In genomic region chrX:134019567-134020206, GRCh38 we compare ENCODE assay signal across 22 cellular contexts. TPM values are rescaled to one million over a fixed set of nuclear protein-coding genes. Genes with fewer than 3 reads are reported as not detected.
DNase-seq lines count a peak whose midpoint lies in the region; ATAC-seq and TF ChIP-seq lines count a peak whose summit lies in the region.
"Had no signal": no experiment of that assay in that cellular context is flagged by ENCODE, and none has a peak within 500 bp of the region (broad histone marks: within the 10 kb centered on the region; RNA-seq: fewer than 3 reads in every experiment).

No MANE protein-coding gene starts in this region.

- peaks cover 23% of the 10 kb centered on the region for H3K4me1 Mint-ChIP-seq in Caco-2 (ENCODE audit: low read depth, unreplicated experiment)
- H3K4me1 Mint-ChIP-seq in neural progenitor cell = peaks cover 18% of the 10 kb centered on the region
- H3K4me1 Mint-ChIP-seq in CD4-positive, alpha-beta memory T cell = peaks cover 0 to 3% (median 0%) of the 10 kb centered on the region in 4 donors
- no peaks in the 10 kb centered on the region for H3K4me1 Mint-ChIP-seq in activated CD8-positive, alpha-beta T cell treated with anti-CD3 and anti-CD28 coated beads for 36 hours (ENCODE audit: low read depth)
- H3K4me1 Mint-ChIP-seq: CD14-positive monocyte; CD4-positive, CD25-positive, alpha-beta regulatory T cell had no signal

- H3K9me3 ChIP-seq in Caco-2 (no peaks in the 10 kb centered on the region), neural progenitor cell (ENCODE audit: low read depth) (no peaks in the 10 kb centered on the region)
- no peaks in the 10 kb centered on the region for H3K9me3 ChIP-seq in CD4-positive, alpha-beta memory T cell (ENCODE audit: control insufficient read depth in 1 of 2, low read length in 2 of 2)
- H3K9me3 ChIP-seq: BE2C, BLaER1 had no signal

- H3K36me3 Mint-ChIP-seq in Caco-2 (ENCODE audit: insufficient read depth, unreplicated experiment) (no peaks in the 10 kb centered on the region), neural progenitor cell (no peaks in the 10 kb centered on the region)
- no peaks in the 10 kb centered on the region for H3K36me3 Mint-ChIP-seq in CD4-positive, alpha-beta memory T cell
- H3K36me3 Mint-ChIP-seq in activated CD8-positive, alpha-beta T cell treated with anti-CD3 and anti-CD28 coated beads for 36 hours (ENCODE audit: low read depth) = no peaks in the 10 kb centered on the region
- H3K36me3 Mint-ChIP-seq: CD14-positive monocyte; CD4-positive, CD25-positive, alpha-beta regulatory T cell; CD8-positive, alpha-beta T cell had no signal

- H3K27ac Mint-ChIP-seq in Caco-2 (ENCODE audit: unreplicated experiment) (peak overlapping the region; percentile 23), neural progenitor cell (no peak overlapping the region)
- no peak overlapping the region for H3K27ac Mint-ChIP-seq in CD4-positive, alpha-beta memory T cell
- H3K27ac Mint-ChIP-seq in activated CD8-positive, alpha-beta T cell treated with anti-CD3 and anti-CD28 coated beads for 36 hours = no peak overlapping the region
- H3K27ac Mint-ChIP-seq: CD14-positive monocyte; CD4-positive, CD25-positive, alpha-beta regulatory T cell; CD8-positive, alpha-beta T cell had no signal

- H3K4me3 ChIP-seq in Caco-2 (ENCODE audit: low read depth, low read length) (no peak overlapping the region), neural progenitor cell (no peak overlapping the region)
- no peak overlapping the region for H3K4me3 ChIP-seq in CD4-positive, alpha-beta memory T cell (ENCODE audit: low read length in 2 of 2)
- H3K4me3 ChIP-seq: BLaER1, GM12878 had no signal

- BruUV-seq in Caco-2 (replicated peaks; lab: Mats Ljungman, UMichigan) = no TSS peak

- no peak for DNase-seq in Caco-2
- peak; percentile 46 for DNase-seq in left kidney (ENCODE audit: low read depth, low spot score)
- peak; percentile 28 for DNase-seq in neural progenitor cell (ENCODE audit: low spot score)
- DNase-seq in iPS-NIHi11 (ENCODE audit: low spot score) = no peak
- no peak for DNase-seq in CD4-positive, alpha-beta memory T cell
- no peak for DNase-seq in activated CD8-positive, alpha-beta T cell treated with anti-CD3 and anti-CD28 coated beads for 36 hours
- DNase-seq: 8988T; ACHN; BE2C; C1 segment of cervical spinal cord; CD4-positive, CD25-positive, alpha-beta regulatory T cell; CD8-positive, alpha-beta T cell; DMS 273 treated with DMSO at 0.1 percent for 48 hours; DMS153; DMS79; DND-41; EL; GDM1 had no signal

- H4K20me1 ChIP-seq in neural progenitor cell (ENCODE audit: low read depth) = no peaks in the 10 kb centered on the region
- H4K20me1 ChIP-seq: BLaER1 had no signal

- ATAC-seq in activated CD8-positive, alpha-beta T cell treated with anti-CD3 and anti-CD28 coated beads for 36 hours = no peak
- ATAC-seq: CD8-positive, alpha-beta T cell; GM12878 had no signal

- H3K27me3 Mint-ChIP-seq in Caco-2 (ENCODE audit: insufficient read depth, unreplicated experiment) (no peaks in the 10 kb centered on the region), neural progenitor cell (ENCODE audit: insufficient read depth, low read depth) (peaks cover 2% of the 10 kb centered on the region)
- H3K27me3 Mint-ChIP-seq in CD4-positive, alpha-beta memory T cell = peaks cover 3 to 4% of the 10 kb centered on the region in 2 donors
- H3K27me3 Mint-ChIP-seq in activated CD8-positive, alpha-beta T cell treated with anti-CD3 and anti-CD28 coated beads for 36 hours = peaks cover 2% of the 10 kb centered on the region

- H3K9ac ChIP-seq in neural progenitor cell = no peak overlapping the region
- H3K9ac ChIP-seq: BLaER1 had no signal

- H3K36me3 ChIP-seq in Caco-2 (ENCODE audit: control insufficient read depth, insufficient read depth, low read length) (no peaks in the 10 kb centered on the region), neural progenitor cell (no peaks in the 10 kb centered on the region)
- H3K36me3 ChIP-seq in CD4-positive, alpha-beta memory T cell (ENCODE audit: insufficient read depth, low read length) = no peaks in the 10 kb centered on the region
- H3K36me3 ChIP-seq: BE2C, BLaER1 had no signal

- CTCF ChIA-PET in Caco-2 (lab: Charles Lee) = interaction anchor here (1.6 to 2.2 kb wide), 2 partner anchors 60 to 227 kb away, joined by 10 to 19 read pairs; no protein-coding TSS in a partner anchor
- CTCF ChIA-PET in CD4-positive, alpha-beta memory T cell (lab: Charles Lee; ENCODE audit: partially characterized antibody) = no interaction called here
- CTCF ChIA-PET in activated CD8-positive, alpha-beta T cell treated with anti-CD3 and anti-CD28 coated beads for 36 hours (lab: Charles Lee) = interaction anchor here (2.0 kb wide), 1 partner anchor 227 kb away, joined by 12 read pairs; no protein-coding TSS in a partner anchor

- H3K4me3 Mint-ChIP-seq in Caco-2 (ENCODE audit: unreplicated experiment) (no peak overlapping the region), neural progenitor cell (no peak overlapping the region)
- no peak overlapping the region for H3K4me3 Mint-ChIP-seq in CD4-positive, alpha-beta memory T cell
- no peak overlapping the region for H3K4me3 Mint-ChIP-seq in activated CD8-positive, alpha-beta T cell treated with anti-CD3 and anti-CD28 coated beads for 36 hours
- H3K4me3 Mint-ChIP-seq: CD14-positive monocyte; CD4-positive, CD25-positive, alpha-beta regulatory T cell; CD8-positive, alpha-beta T cell had no signal

- H3K27ac ChIP-seq in neural progenitor cell = peak overlapping the region; percentile 5
- H3K27ac ChIP-seq in CD4-positive, alpha-beta memory T cell (ENCODE audit: low read depth, low read length) = no peak overlapping the region
- H3K27ac ChIP-seq: BLaER1 had no signal

- H3K9me3 Mint-ChIP-seq in Caco-2 (ENCODE audit: unreplicated experiment) = no peaks in the 10 kb centered on the region
- H3K9me3 Mint-ChIP-seq in neural progenitor cell = no peaks in the 10 kb centered on the region
- H3K9me3 Mint-ChIP-seq in CD4-positive, alpha-beta memory T cell = no peaks in the 10 kb centered on the region
- H3K9me3 Mint-ChIP-seq in activated CD8-positive, alpha-beta T cell treated with anti-CD3 and anti-CD28 coated beads for 36 hours = no peaks in the 10 kb centered on the region
- H3K9me3 Mint-ChIP-seq: CD4-positive, CD25-positive, alpha-beta regulatory T cell; CD8-positive, alpha-beta T cell had no signal

- intact Hi-C loops in Caco-2 (cut with micrococcal nuclease; ENCODE audit: unreplicated experiment) = loop anchor here (2.0 to 5.0 kb wide), 2 partner anchors 13 to 32 kb away; partner anchors contain the start of gene GPC3
- intact Hi-C loops in CD4-positive, alpha-beta memory T cell (cut with micrococcal nuclease) = no loop called here
- intact Hi-C loops in activated CD8-positive, alpha-beta T cell treated with anti-CD3 and anti-CD28 coated beads for 36 hours (cut with micrococcal nuclease) = loop anchor here (5.0 kb wide), 1 partner anchor 227 kb away; no protein-coding TSS in a partner anchor

- peak overlapping the region; percentile 16 for H3K4me2 ChIP-seq in neural progenitor cell
- H3K4me2 ChIP-seq: BLaER1 had no signal

- peaks cover 6% of the 10 kb centered on the region; the same call in 1 of the 2 replicates for H3K4me1 ChIP-seq in Caco-2
- peaks cover 24% of the 10 kb centered on the region for H3K4me1 ChIP-seq in neural progenitor cell
- H3K4me1 ChIP-seq in CD4-positive, alpha-beta memory T cell (ENCODE audit: insufficient read depth, low read length) = no peaks in the 10 kb centered on the region
- H3K4me1 ChIP-seq: BE2C, BLaER1 had no signal

- peaks cover 26% of the 10 kb centered on the region for H3F3A ChIP-seq in neural progenitor cell (ENCODE audit: low read depth)

- H3K79me2 ChIP-seq in neural progenitor cell (ENCODE audit: low read depth) = no peaks in the 10 kb centered on the region

- H2AFZ ChIP-seq in neural progenitor cell (replicated peaks) = no peak overlapping the region

- POLR2A ChIA-PET in Caco-2 (lab: Charles Lee) = no interaction called here
- POLR2A ChIA-PET in CD4-positive, alpha-beta memory T cell (lab: Charles Lee; ENCODE audit: partially characterized antibody) = no interaction called here
- POLR2A ChIA-PET in activated CD8-positive, alpha-beta T cell treated with anti-CD3 and anti-CD28 coated beads for 36 hours (lab: Charles Lee) = no interaction called here

- H3K27me3 ChIP-seq in Caco-2 (replicated peaks; ENCODE audit: control insufficient read depth, insufficient read depth, low read length) = no peaks in the 10 kb centered on the region
- no peaks in the 10 kb centered on the region for H3K27me3 ChIP-seq in neural progenitor cell
- H3K27me3 ChIP-seq in CD4-positive, alpha-beta memory T cell (ENCODE audit: insufficient read depth, low read length) = no peaks in the 10 kb centered on the region
- H3K27me3 ChIP-seq: BE2C had no signal

- no peak for TF ChIP-seq CTCF in Caco-2 (IDR thresholded peaks at IDR 0.05; ENCODE audit: insufficient read depth in 1 of 2, low read depth in 1 of 2, low read length in 1 of 2, severe bottlenecking in 1 of 2, unreplicated experiment in 1 of 2)
- no peak for TF ChIP-seq CTCF in neural progenitor cell (IDR thresholded peaks at IDR 0.05)
- no peak for TF ChIP-seq CTCF in activated CD8-positive, alpha-beta T cell treated with anti-CD3 and anti-CD28 coated beads for 36 hours (IDR thresholded peaks at IDR 0.05)

RNA-seq across cellular contexts. Expression of gene GPC3, which starts 34.3 kb away (rescaled TPM):
- total RNA-seq in Caco-2 (2022) (233 and 266 TPM in 2 replicates), neural progenitor cell (ENCODE audit: low replicate concordance) (968 and 1,039 TPM in 2 replicates)
- total RNA-seq in CD4-positive, alpha-beta memory T cell = under 1 TPM; 0.20 to 0.22 TPM
- 1 to 10 TPM in 1 of 2 donors, not detected in 1; 2.4 TPM for polyA plus RNA-seq in CD4-positive, alpha-beta memory T cell
- total RNA-seq in activated CD8-positive, alpha-beta T cell treated with anti-CD3 and anti-CD28 coated beads for 36 hours = under 1 TPM; 0.58 to 0.63 TPM
- polyA plus RNA-seq: AG04450, CD14-positive monocyte had no signal

Comparison
In these comparisons a context has a peak if more than half of its experiments do, and no peak if none do; other contexts are left out.
1. DNase-seq: peak in left kidney (single experiment) and neural progenitor cell (single experiment); none in Caco-2 (0 of 2), iPS-NIHi11 (single experiment), CD4-positive, alpha-beta memory T cell (0 of 5) and activated CD8-positive, alpha-beta T cell treated with anti-CD3 and anti-CD28 coated beads for 36 hours (single experiment).
2. RNA of gene GPC3, which starts 34.3 kb away (total RNA-seq): 968 to 1,039 TPM in neural progenitor cell and 233 to 266 TPM in Caco-2; 0.58 to 0.63 TPM in activated CD8-positive, alpha-beta T cell treated with anti-CD3 and anti-CD28 coated beads for 36 hours and 0.20 to 0.22 TPM in CD4-positive, alpha-beta memory T cell; every median in the first group is over 100 times any median in the second.